In genomic region chr1:94329986-94330385, GRCh38 we compare ENCODE assay signal across 9 cellular contexts.
DNase-seq lines count a peak whose midpoint lies in the region; ATAC-seq and TF ChIP-seq lines count a peak whose summit lies in the region.
"Had no signal": no experiment of that assay in that cellular context is flagged by ENCODE, and none has a peak within 500 bp of the region (broad histone marks: within the 10 kb centered on the region; RNA-seq: fewer than 3 reads in every experiment).

No MANE protein-coding gene starts in this region.

- no peak overlapping the region for H3K4me3 ChIP-seq in OCI-LY7 (ENCODE audit: low read depth, low read length, poor library complexity, severe bottlenecking)
- H3K4me3 ChIP-seq in fibroblast of mammary gland (ENCODE audit: control insufficient read depth, low read depth, low read length), result no peak overlapping the region
- H3K4me3 ChIP-seq in parathyroid adenoma (ENCODE audit: low read depth, low read length), result no peak overlapping the region

- no peak overlapping the region for H2AFZ ChIP-seq in OCI-LY7 (ENCODE audit: low read length)
- H2AFZ ChIP-seq in parathyroid adenoma, result peak overlapping the region; percentile 68

- H4K20me1 ChIP-seq in OCI-LY7 (ENCODE audit: insufficient read depth, low read length), result no peaks in the 10 kb centered on the region

- no peak overlapping the region for H3K9ac ChIP-seq in parathyroid adenoma

- TF ChIP-seq CTCF in OCI-LY7 (conservative IDR thresholded peaks at IDR 0.05; ENCODE audit: low read length) (peak; percentile 32; the same call in 1 of the 2 replicates), fibroblast of mammary gland (conservative IDR thresholded peaks at IDR 0.05; ENCODE audit: control insufficient read depth, insufficient read depth, low read depth, low read length) (peak; percentile 88), parathyroid adenoma (IDR thresholded peaks at IDR 0.05) (peak; percentile 20)

- no peaks in the 10 kb centered on the region for H3K9me3 ChIP-seq in OCI-LY7 (ENCODE audit: low read length)
- no peaks in the 10 kb centered on the region for H3K9me3 ChIP-seq in parathyroid adenoma (ENCODE audit: control insufficient read depth, low read length)

- H3K9me2 ChIP-seq in OCI-LY7 (ENCODE audit: insufficient read depth, low read length), result no peaks in the 10 kb centered on the region

- no peaks in the 10 kb centered on the region for H3K36me3 ChIP-seq in OCI-LY7 (ENCODE audit: insufficient read depth, low read length)
- H3K36me3 ChIP-seq in parathyroid adenoma (ENCODE audit: control insufficient read depth, insufficient read depth, low read length), result no peaks in the 10 kb centered on the region

- H3K4me1 ChIP-seq in OCI-LY7 (ENCODE audit: insufficient read depth, low read length, poor library complexity, severe bottlenecking) (no peaks in the 10 kb centered on the region), parathyroid adenoma (peaks cover 4% of the 10 kb centered on the region)

- H3K27me3 ChIP-seq in parathyroid adenoma (ENCODE audit: control insufficient read depth, insufficient read depth, low read length), result no peaks in the 10 kb centered on the region

- CTCF ChIA-PET in OCI-LY7 (lab: Charles Lee; ENCODE audit: unreplicated experiment), result no interaction called here

- H3K4me2 ChIP-seq in OCI-LY7 (ENCODE audit: low read length) (no peak overlapping the region), parathyroid adenoma (ENCODE audit: low read length) (no peak overlapping the region)

- no peak overlapping the region for H3K27ac ChIP-seq in OCI-LY7 (ENCODE audit: low read depth, low read length, poor library complexity, severe bottlenecking)
- peak overlapping the region; percentile 24 for H3K27ac ChIP-seq in parathyroid adenoma

- intact Hi-C loops in OCI-LY7 (cut with micrococcal nuclease; ENCODE audit: unreplicated experiment), result no loop called here

- DNase-seq in GM03348 (ENCODE audit: low spot score), result peak; percentile 58
- DNase-seq in OCI-LY7 (ENCODE audit: low spot score), result no peak
- DNase-seq in fibroblast of mammary gland (ENCODE audit: low read depth), result peak; percentile 73
- no peak for DNase-seq in NCI-H774 (lab: John Stamatoyannopoulos, UW)
- no peak for DNase-seq in NCI-H1105 (lab: John Stamatoyannopoulos, UW)
- DNase-seq in activated CD8-positive, alpha-beta memory T cell treated with anti-CD3 and anti-CD28 coated beads, Interleukin-2, amount 50 U/mL, for 48 hours, result no peak
- DNase-seq: activated CD4-positive, alpha-beta T cell treated with anti-CD3 and anti-CD28 coated beads, Interleukin-2, amount 10 ng/mL, durations not matched to agents 24 days and 14 days had no signal

- H3K79me2 ChIP-seq in OCI-LY7 (ENCODE audit: insufficient read depth, low read depth, low read length), result no peaks in the 10 kb centered on the region
- no peaks in the 10 kb centered on the region for H3K79me2 ChIP-seq in parathyroid adenoma

- no TSS peak for BruUV-seq in OCI-LY7 (replicated peaks; lab: Mats Ljungman, UMichigan)

- no peak for ATAC-seq in GM21381 (IDR thresholded peaks at IDR 0.05; ENCODE audit: unreplicated experiment)

- POLR2A ChIA-PET in OCI-LY7 (lab: Charles Lee), result interaction anchor here (0.6 to 1.1 kb wide), 2 partner anchors 9 to 303 kb away, joined by 3 to 4 read pairs; no protein-coding TSS in a partner anchor

Comparison
In these comparisons a context has a peak if more than half of its experiments do, and no peak if none do; other contexts are left out.
1. DNase-seq: peak in GM03348 (single experiment) and fibroblast of mammary gland (single experiment); none in OCI-LY7 (single experiment), NCI-H774 (single experiment), NCI-H1105 (single experiment) and activated CD8-positive, alpha-beta memory T cell treated with anti-CD3 and anti-CD28 coated beads, Interleukin-2, amount 50 U/mL, for 48 hours (single experiment).
2. CTCF ChIP-seq: peak in every context shown above with its lines; median percentile 88 in fibroblast of mammary gland; 32 in OCI-LY7; 20 in parathyroid adenoma.